In the genomic region with DNA sequence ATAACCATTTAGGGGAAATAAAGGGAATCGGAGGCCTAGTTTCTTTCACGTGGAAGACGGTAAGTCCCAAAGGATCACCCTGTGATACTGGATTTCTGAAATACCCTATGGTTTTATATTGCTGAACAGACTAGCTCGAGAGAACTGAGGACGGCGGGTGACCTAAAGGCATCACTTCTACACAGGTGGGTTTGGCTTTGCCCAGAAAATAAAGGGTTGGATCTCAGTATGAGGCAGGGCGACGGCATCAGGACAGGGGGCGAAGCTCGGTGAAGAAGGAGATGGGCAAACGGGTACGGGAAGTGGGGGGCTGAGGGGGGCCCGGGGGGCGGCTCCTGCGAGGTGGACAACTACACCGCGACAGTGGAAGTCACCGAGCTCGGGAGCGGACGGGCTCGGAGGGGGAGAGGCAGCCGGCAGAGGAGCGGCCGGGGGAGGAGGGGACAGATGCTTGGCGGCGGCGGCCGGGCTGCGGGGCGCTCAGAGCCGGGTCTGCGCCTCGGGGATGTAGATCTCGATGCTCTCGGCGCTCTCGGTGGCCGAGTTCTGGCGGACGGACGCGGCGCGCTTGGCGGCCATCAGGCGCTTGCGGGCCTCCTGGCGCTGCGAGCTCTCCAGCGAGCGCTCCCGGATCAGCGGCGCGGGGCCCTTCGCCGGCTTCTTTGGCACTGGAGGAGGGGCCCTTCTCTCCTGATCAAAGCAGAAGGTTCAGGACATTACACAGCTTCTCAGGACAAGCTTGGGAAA, we compare ENCODE assay signal across 8 cellular contexts. TPM values are rescaled to one million over a fixed set of nuclear protein-coding genes. Genes with fewer than 3 reads are reported as not detected.
DNase-seq lines count a peak whose midpoint lies in the region; ATAC-seq and TF ChIP-seq lines count a peak whose summit lies in the region.

No MANE protein-coding gene starts in this region.

- no peak for TF ChIP-seq CTCF in RWPE2 (IDR thresholded peaks at IDR 0.05; ENCODE audit: poor library complexity, severe bottlenecking)
- TF ChIP-seq CTCF in liver (IDR thresholded peaks at IDR 0.05; ENCODE audit: low read depth, low read length, missing input control), result no peak

- WGBS in liver, result 20% methylated on average over 58 of the region's 58 CpGs

- no peak overlapping the region for H3K27ac ChIP-seq in RWPE2 (ENCODE audit: poor library complexity, severe bottlenecking)
- no peak overlapping the region for H3K27ac ChIP-seq in liver (ENCODE audit: low read depth in 1 of 2, low read length in 2 of 2)
- H3K27ac ChIP-seq in stomach smooth muscle (ENCODE audit: low read length), result no peak overlapping the region

- H3K36me3 ChIP-seq in RWPE2 (ENCODE audit: low read depth) (no peaks in the 10 kb centered on the region), liver (ENCODE audit: control insufficient read depth in 4 of 4, insufficient read depth in 3 of 4, low read depth in 1 of 4, low read length in 3 of 4) (no peaks in the 10 kb centered on the region), stomach smooth muscle (ENCODE audit: control insufficient read depth in 2 of 2, insufficient read depth in 2 of 2, low read length in 2 of 2) (no peaks in the 10 kb centered on the region)

- H3K4me1 ChIP-seq in RWPE2 (ENCODE audit: insufficient read depth, poor library complexity, severe bottlenecking), result no peaks in the 10 kb centered on the region
- H3K4me1 ChIP-seq in liver (ENCODE audit: control insufficient read depth in 4 of 4, insufficient read depth in 4 of 4, low read length in 3 of 4), result peaks cover 6 to 17% (median 9%) of the 10 kb centered on the region in 4 donors
- peaks cover 3% of the 10 kb centered on the region for H3K4me1 ChIP-seq in stomach smooth muscle (ENCODE audit: control insufficient read depth, insufficient read depth, low read length)

- H3K27me3 ChIP-seq in RWPE2 (ENCODE audit: insufficient read depth, poor library complexity, severe bottlenecking), result no peaks in the 10 kb centered on the region
- no peaks in the 10 kb centered on the region for H3K27me3 ChIP-seq in liver (ENCODE audit: control insufficient read depth in 4 of 4, insufficient read depth in 4 of 4, low read length in 3 of 4)
- H3K27me3 ChIP-seq in stomach smooth muscle (ENCODE audit: control insufficient read depth in 1 of 2, insufficient read depth in 2 of 2, low read length in 2 of 2), result peaks cover 10 to 11% of the 10 kb centered on the region in 2 donors

- peak; percentile 83 for ATAC-seq in RWPE2 (ENCODE audit: low read depth)
- no peak for ATAC-seq in GM21367 (IDR thresholded peaks at IDR 0.05; ENCODE audit: unreplicated experiment)
- no peak for ATAC-seq in HG02870 (IDR thresholded peaks at IDR 0.05; ENCODE audit: unreplicated experiment)

- TF ChIP-seq RAD21 in liver (IDR thresholded peaks at IDR 0.05), result no peak

- DNase-seq in EL (peak; percentile 44), RWPE2 (ENCODE audit: low spot score) (no peak), cortex of kidney (lab: John Stamatoyannopoulos, UW) (peak; percentile 17), NCI-H510A (lab: John Stamatoyannopoulos, UW) (no peak)

- H3K9ac ChIP-seq in liver (ENCODE audit: low read depth in 1 of 2, low read length in 2 of 2) (no peak overlapping the region), stomach smooth muscle (ENCODE audit: low read length in 2 of 2) (peak overlapping the region in 1 of 2 donors; percentile 51)

- H3K9me3 ChIP-seq in RWPE2 (ENCODE audit: severe bottlenecking), result no peaks in the 10 kb centered on the region
- H3K9me3 ChIP-seq in liver (ENCODE audit: control insufficient read depth in 4 of 4, low read length in 3 of 4), result no peaks in the 10 kb centered on the region
- H3K9me3 ChIP-seq in stomach smooth muscle (ENCODE audit: control insufficient read depth in 2 of 2, low read length in 2 of 2), result no peaks in the 10 kb centered on the region

- H3K4me3 ChIP-seq in RWPE2 (ENCODE audit: severe bottlenecking) (peak overlapping the region; percentile 18), liver (ENCODE audit: low read depth in 1 of 3, low read length in 3 of 3) (peak overlapping the region; percentile 24 to 63 (median 37)), stomach smooth muscle (ENCODE audit: low read length in 2 of 2) (peak overlapping the region; percentile 38 to 64)

TF ChIP-seq in liver, 16 proteins besides CTCF, POLR2A, EP300 and RAD21:
- TF ChIP-seq GABPA (IDR thresholded peaks at IDR 0.05 in 1 of 2, conservative IDR thresholded peaks at IDR 0.05 in 1 of 2), result no peak
- no peak for TF ChIP-seq RXRA (IDR thresholded peaks at IDR 0.05)
- TF ChIP-seq HNF4G (IDR thresholded peaks at IDR 0.05), result no peak
- no peak for TF ChIP-seq JUND (IDR thresholded peaks at IDR 0.05)
- TF ChIP-seq, protein P1, sequence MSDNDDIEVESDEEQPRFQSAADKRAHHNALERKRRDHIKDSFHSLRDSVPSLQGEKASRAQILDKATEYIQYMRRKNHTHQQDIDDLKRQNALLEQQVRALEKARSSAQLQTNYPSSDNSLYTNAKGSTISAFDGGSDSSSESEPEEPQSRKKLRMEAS (IDR thresholded peaks at IDR 0.05), result no peak
- no peak for TF ChIP-seq TAF1 (conservative IDR thresholded peaks at IDR 0.05)
- TF ChIP-seq, protein P2, sequence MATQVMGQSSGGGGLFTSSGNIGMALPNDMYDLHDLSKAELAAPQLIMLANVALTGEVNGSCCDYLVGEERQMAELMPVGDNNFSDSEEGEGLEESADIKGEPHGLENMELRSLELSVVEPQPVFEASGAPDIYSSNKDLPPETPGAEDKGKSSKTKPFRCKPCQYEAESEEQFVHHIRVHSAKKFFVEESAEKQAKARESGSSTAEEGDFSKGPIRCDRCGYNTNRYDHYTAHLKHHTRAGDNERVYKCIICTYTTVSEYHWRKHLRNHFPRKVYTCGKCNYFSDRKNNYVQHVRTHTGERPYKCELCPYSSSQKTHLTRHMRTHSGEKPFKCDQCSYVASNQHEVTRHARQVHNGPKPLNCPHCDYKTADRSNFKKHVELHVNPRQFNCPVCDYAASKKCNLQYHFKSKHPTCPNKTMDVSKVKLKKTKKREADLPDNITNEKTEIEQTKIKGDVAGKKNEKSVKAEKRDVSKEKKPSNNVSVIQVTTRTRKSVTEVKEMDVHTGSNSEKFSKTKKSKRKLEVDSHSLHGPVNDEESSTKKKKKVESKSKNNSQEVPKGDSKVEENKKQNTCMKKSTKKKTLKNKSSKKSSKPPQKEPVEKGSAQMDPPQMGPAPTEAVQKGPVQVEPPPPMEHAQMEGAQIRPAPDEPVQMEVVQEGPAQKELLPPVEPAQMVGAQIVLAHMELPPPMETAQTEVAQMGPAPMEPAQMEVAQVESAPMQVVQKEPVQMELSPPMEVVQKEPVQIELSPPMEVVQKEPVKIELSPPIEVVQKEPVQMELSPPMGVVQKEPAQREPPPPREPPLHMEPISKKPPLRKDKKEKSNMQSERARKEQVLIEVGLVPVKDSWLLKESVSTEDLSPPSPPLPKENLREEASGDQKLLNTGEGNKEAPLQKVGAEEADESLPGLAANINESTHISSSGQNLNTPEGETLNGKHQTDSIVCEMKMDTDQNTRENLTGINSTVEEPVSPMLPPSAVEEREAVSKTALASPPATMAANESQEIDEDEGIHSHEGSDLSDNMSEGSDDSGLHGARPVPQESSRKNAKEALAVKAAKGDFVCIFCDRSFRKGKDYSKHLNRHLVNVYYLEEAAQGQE (IDR thresholded peaks at IDR 0.05), result no peak
- TF ChIP-seq NR2F2 (IDR thresholded peaks at IDR 0.05), result no peak
- no peak for TF ChIP-seq FOXA2 (IDR thresholded peaks at IDR 0.05)
- no peak for TF ChIP-seq YY1 (IDR thresholded peaks at IDR 0.05)
- TF ChIP-seq SP1 (IDR thresholded peaks at IDR 0.05), result no peak
- no peak for TF ChIP-seq FOXA1 (IDR thresholded peaks at IDR 0.05)
- no peak for TF ChIP-seq HNF4A (conservative IDR thresholded peaks at IDR 0.05)
- TF ChIP-seq EGR1 (IDR thresholded peaks at IDR 0.05; ENCODE audit: low read depth in 2 of 2), result no peak
- TF ChIP-seq, protein P3, sequence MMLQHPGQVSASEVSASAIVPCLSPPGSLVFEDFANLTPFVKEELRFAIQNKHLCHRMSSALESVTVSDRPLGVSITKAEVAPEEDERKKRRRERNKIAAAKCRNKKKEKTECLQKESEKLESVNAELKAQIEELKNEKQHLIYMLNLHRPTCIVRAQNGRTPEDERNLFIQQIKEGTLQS (IDR thresholded peaks at IDR 0.05), result no peak
- TF ChIP-seq, protein P4, sequence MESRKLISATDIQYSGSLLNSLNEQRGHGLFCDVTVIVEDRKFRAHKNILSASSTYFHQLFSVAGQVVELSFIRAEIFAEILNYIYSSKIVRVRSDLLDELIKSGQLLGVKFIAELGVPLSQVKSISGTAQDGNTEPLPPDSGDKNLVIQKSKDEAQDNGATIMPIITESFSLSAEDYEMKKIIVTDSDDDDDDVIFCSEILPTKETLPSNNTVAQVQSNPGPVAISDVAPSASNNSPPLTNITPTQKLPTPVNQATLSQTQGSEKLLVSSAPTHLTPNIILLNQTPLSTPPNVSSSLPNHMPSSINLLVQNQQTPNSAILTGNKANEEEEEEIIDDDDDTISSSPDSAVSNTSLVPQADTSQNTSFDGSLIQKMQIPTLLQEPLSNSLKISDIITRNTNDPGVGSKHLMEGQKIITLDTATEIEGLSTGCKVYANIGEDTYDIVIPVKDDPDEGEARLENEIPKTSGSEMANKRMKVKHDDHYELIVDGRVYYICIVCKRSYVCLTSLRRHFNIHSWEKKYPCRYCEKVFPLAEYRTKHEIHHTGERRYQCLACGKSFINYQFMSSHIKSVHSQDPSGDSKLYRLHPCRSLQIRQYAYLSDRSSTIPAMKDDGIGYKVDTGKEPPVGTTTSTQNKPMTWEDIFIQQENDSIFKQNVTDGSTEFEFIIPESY (IDR thresholded peaks at IDR 0.05), result no peak

RNA-seq across cellular contexts. Expression of a gene that starts 48.9 kb away (rescaled TPM):
- 10 to 100 TPM; 22.9 to 26.4 TPM for total RNA-seq in liver
- 10 to 100 TPM; 13.1 to 14.0 TPM for polyA plus RNA-seq in liver

Comparison
In these comparisons a context has a peak if more than half of its experiments do, and no peak if none do; other contexts are left out.
1. DNase-seq: peak in EL (single experiment) and cortex of kidney (single experiment); none in RWPE2 (single experiment) and NCI-H510A (single experiment).
2. Peak in every context shown above with its lines, with median percentiles within 50 percentile points of each other: H3K4me3 ChIP-seq.